ENCODE assay signal across 21 cellular contexts in genomic region chr18:57083485-57083884, GRCh38.
A peak's percentile ranks its signal among the peaks of the same experiment; 100 is the strongest.
DNase-seq lines count a peak whose midpoint lies in the region; ATAC-seq and TF ChIP-seq lines count a peak whose summit lies in the region.
"Had no signal": no experiment of that assay in that cellular context is flagged by ENCODE, and none has a peak within 500 bp of the region (broad histone marks: within the 10 kb centered on the region; RNA-seq: fewer than 3 reads in every experiment).

No MANE protein-coding gene starts in this region.

- peak overlapping the region in 2 of 3 donors; percentile 17 to 74 for H3K27ac Mint-ChIP-seq in CD4-positive, CD25-positive, alpha-beta regulatory T cell

- no peaks in the 10 kb centered on the region for H3K9me3 ChIP-seq in CD4-positive, CD25-positive, alpha-beta regulatory T cell (ENCODE audit: control insufficient read depth in 2 of 2, low read length in 2 of 2)
- H3K9me3 ChIP-seq in OCI-LY3 (ENCODE audit: insufficient read depth, low read length) (peaks cover 33% of the 10 kb centered on the region; the same call in 1 of the 2 replicates), iPS-18c (ENCODE audit: control insufficient read depth, insufficient read depth, low read length) (no peaks in the 10 kb centered on the region), SK-N-SH (no peaks in the 10 kb centered on the region), BE2C (no peaks in the 10 kb centered on the region)
- H3K9me3 ChIP-seq: HAP-1 had no signal

- peaks cover 4% of the 10 kb centered on the region for H3K27me3 Mint-ChIP-seq in CD4-positive, CD25-positive, alpha-beta regulatory T cell

- CTCF ChIA-PET in SK-N-SH (lab: Yijun Ruan, JAX) = no interaction called here

- no peaks in the 10 kb centered on the region for H3K36me3 ChIP-seq in CD4-positive, CD25-positive, alpha-beta regulatory T cell (ENCODE audit: control insufficient read depth, insufficient read depth, low read length)
- H3K36me3 ChIP-seq in OCI-LY3 (replicated peaks; ENCODE audit: low read depth, low read length) (peaks cover 41% of the 10 kb centered on the region), SK-N-SH (replicated peaks in 1 of 2; ENCODE audit: control insufficient read depth in 1 of 2, insufficient read depth in 2 of 2, low read length in 1 of 2) (no peaks in the 10 kb centered on the region), BE2C (no peaks in the 10 kb centered on the region)
- H3K36me3 ChIP-seq: HAP-1 had no signal

- H2AFZ ChIP-seq in OCI-LY3 (ENCODE audit: low read depth, low read length) (no peak overlapping the region), SK-N-SH (ENCODE audit: low read depth) (no peak overlapping the region)
- H2AFZ ChIP-seq: GM23248 had no signal

- no peak overlapping the region for H3K27ac ChIP-seq in CD4-positive, CD25-positive, alpha-beta regulatory T cell (ENCODE audit: insufficient read depth, low read length, poor library complexity, severe bottlenecking)
- peak overlapping the region; percentile 90 for H3K27ac ChIP-seq in OCI-LY3 (ENCODE audit: low read length)
- H3K27ac ChIP-seq in foreskin keratinocyte = no peak overlapping the region
- H3K27ac ChIP-seq in SK-N-SH (ENCODE audit: low read depth in 2 of 2, low read length in 1 of 2) = no peak overlapping the region
- H3K27ac ChIP-seq: C4-2B, GM23248, KMS-11 had no signal

- DNase-seq in CD4-positive, CD25-positive, alpha-beta regulatory T cell = no peak
- no peak for DNase-seq in foreskin keratinocyte
- DNase-seq in GM20000 (ENCODE audit: low spot score) = no peak
- no peak for DNase-seq in SK-N-SH
- no peak for DNase-seq in BE2C
- DNase-seq: 8988T, DMS53, EL, GM23248, NCI-H1105 treated with DMSO at 0.1 percent for 48 hours, NCI-H2029 treated with DMSO at 0.1 percent for 48 hours, NCI-H226, NCI-H524, NCI-H82, Right ventricle myocardium superior had no signal

- no peak overlapping the region for H3K4me3 ChIP-seq in CD4-positive, CD25-positive, alpha-beta regulatory T cell (ENCODE audit: low read depth, low read length)
- H3K4me3 ChIP-seq in OCI-LY3 (ENCODE audit: low read length) (peak overlapping the region; percentile 72), iPS-18c (ENCODE audit: insufficient read depth, low read depth, low read length) (0 out of 2 replicates have a peak overlapping the region, but pooled peaks have one; percentile 2), SK-N-SH (ENCODE audit: low read depth in 2 of 2, low read length in 1 of 2) (no peak overlapping the region; a peak in 1 of 4 replicates), BE2C (ENCODE audit: low read depth, low read length) (no peak overlapping the region)
- H3K4me3 ChIP-seq: GM23248, HAP-1 had no signal

- H3F3A ChIP-seq in SK-N-SH (replicated peaks; ENCODE audit: insufficient read depth) = no peaks in the 10 kb centered on the region

- H3K9ac ChIP-seq in OCI-LY3 (ENCODE audit: low read length) (peak overlapping the region; percentile 85; the same call in 1 of the 2 replicates), SK-N-SH (no peak overlapping the region)
- H3K9ac ChIP-seq: GM23248, KMS-11 had no signal

- H4K20me1 ChIP-seq in OCI-LY3 (ENCODE audit: insufficient read depth, low read length) (no peaks in the 10 kb centered on the region), SK-N-SH (ENCODE audit: insufficient read depth) (no peaks in the 10 kb centered on the region)

- peaks cover 0 to 41% (median 23%) of the 10 kb centered on the region in 4 donors for H3K4me1 Mint-ChIP-seq in CD4-positive, CD25-positive, alpha-beta regulatory T cell

- peaks cover 0 to 4% (median 1%) of the 10 kb centered on the region in 7 donors for H3K9me3 Mint-ChIP-seq in CD4-positive, CD25-positive, alpha-beta regulatory T cell

- TF ChIP-seq RAD21 in SK-N-SH (IDR thresholded peaks at IDR 0.05; ENCODE audit: low read length) = no peak

- H3K4me2 ChIP-seq in OCI-LY3 (ENCODE audit: low read length) = peak overlapping the region; percentile 94
- H3K4me2 ChIP-seq in SK-N-SH = no peak overlapping the region
- H3K4me2 ChIP-seq: KMS-11 had no signal

- no peak overlapping the region for H3K4me3 Mint-ChIP-seq in CD4-positive, CD25-positive, alpha-beta regulatory T cell

- H3K79me2 ChIP-seq in OCI-LY3 (ENCODE audit: low read length) (no peaks in the 10 kb centered on the region), SK-N-SH (ENCODE audit: insufficient read depth) (no peaks in the 10 kb centered on the region)

- no peak for ATAC-seq in CD4-positive, CD25-positive, alpha-beta regulatory T cell (ENCODE audit: low read depth in 2 of 2)
- ATAC-seq in GM18861 (IDR thresholded peaks at IDR 0.05; ENCODE audit: unreplicated experiment) (peak; percentile 23), foreskin keratinocyte (no peak)

- no peak for TF ChIP-seq CTCF in OCI-LY3 (IDR thresholded peaks at IDR 0.05; ENCODE audit: low read depth, low read length)
- no peak for TF ChIP-seq CTCF in foreskin keratinocyte (conservative IDR thresholded peaks at IDR 0.05)
- TF ChIP-seq CTCF in GM20000 (IDR thresholded peaks at IDR 0.05; ENCODE audit: extremely low read depth, missing control alignments) = no peak
- TF ChIP-seq CTCF in SK-N-SH (IDR thresholded peaks at IDR 0.05) = no peak
- TF ChIP-seq CTCF in BE2C (IDR thresholded peaks at IDR 0.05; ENCODE audit: low read depth, low read length) = no peak

- no peaks in the 10 kb centered on the region for H3K36me3 Mint-ChIP-seq in CD4-positive, CD25-positive, alpha-beta regulatory T cell

- H3K27me3 ChIP-seq in CD4-positive, CD25-positive, alpha-beta regulatory T cell (ENCODE audit: control insufficient read depth, insufficient read depth, low read length) = no peaks in the 10 kb centered on the region
- H3K27me3 ChIP-seq in OCI-LY3 (ENCODE audit: low read depth, low read length) (peaks cover 37% of the 10 kb centered on the region), foreskin keratinocyte (no peaks in the 10 kb centered on the region), SK-N-SH (ENCODE audit: insufficient read depth) (no peaks in the 10 kb centered on the region), BE2C (no peaks in the 10 kb centered on the region)

- 13% methylated on average over 2 of the region's 2 CpGs for WGBS in SK-N-SH (ENCODE audit: low lambda C conversion rate)

- POLR2A ChIA-PET in SK-N-SH (lab: Yijun Ruan, JAX) = no interaction called here

- no peaks in the 10 kb centered on the region for H3K9me2 ChIP-seq in SK-N-SH

- H3K4me1 ChIP-seq in CD4-positive, CD25-positive, alpha-beta regulatory T cell (ENCODE audit: control insufficient read depth, insufficient read depth, low read length, poor library complexity, severe bottlenecking) = peaks cover 21% of the 10 kb centered on the region
- H3K4me1 ChIP-seq in OCI-LY3 (ENCODE audit: low read length) = peaks cover 98% of the 10 kb centered on the region
- peaks cover 6% of the 10 kb centered on the region for H3K4me1 ChIP-seq in foreskin keratinocyte
- H3K4me1 ChIP-seq in SK-N-SH (ENCODE audit: control insufficient read depth in 1 of 2, insufficient read depth in 2 of 2, low read depth in 1 of 2, low read length in 1 of 2) = no peaks in the 10 kb centered on the region
- H3K4me1 ChIP-seq in BE2C = no peaks in the 10 kb centered on the region

- TF ChIP-seq EP300 in SK-N-SH (IDR thresholded peaks at IDR 0.05; ENCODE audit: borderline replicate concordance in 1 of 2, low read depth in 1 of 2, low read length in 1 of 2) = no peak

TF ChIP-seq in SK-N-SH, 30 proteins besides CTCF, POLR2A, EP300 and RAD21:
- TF ChIP-seq, protein P1, sequence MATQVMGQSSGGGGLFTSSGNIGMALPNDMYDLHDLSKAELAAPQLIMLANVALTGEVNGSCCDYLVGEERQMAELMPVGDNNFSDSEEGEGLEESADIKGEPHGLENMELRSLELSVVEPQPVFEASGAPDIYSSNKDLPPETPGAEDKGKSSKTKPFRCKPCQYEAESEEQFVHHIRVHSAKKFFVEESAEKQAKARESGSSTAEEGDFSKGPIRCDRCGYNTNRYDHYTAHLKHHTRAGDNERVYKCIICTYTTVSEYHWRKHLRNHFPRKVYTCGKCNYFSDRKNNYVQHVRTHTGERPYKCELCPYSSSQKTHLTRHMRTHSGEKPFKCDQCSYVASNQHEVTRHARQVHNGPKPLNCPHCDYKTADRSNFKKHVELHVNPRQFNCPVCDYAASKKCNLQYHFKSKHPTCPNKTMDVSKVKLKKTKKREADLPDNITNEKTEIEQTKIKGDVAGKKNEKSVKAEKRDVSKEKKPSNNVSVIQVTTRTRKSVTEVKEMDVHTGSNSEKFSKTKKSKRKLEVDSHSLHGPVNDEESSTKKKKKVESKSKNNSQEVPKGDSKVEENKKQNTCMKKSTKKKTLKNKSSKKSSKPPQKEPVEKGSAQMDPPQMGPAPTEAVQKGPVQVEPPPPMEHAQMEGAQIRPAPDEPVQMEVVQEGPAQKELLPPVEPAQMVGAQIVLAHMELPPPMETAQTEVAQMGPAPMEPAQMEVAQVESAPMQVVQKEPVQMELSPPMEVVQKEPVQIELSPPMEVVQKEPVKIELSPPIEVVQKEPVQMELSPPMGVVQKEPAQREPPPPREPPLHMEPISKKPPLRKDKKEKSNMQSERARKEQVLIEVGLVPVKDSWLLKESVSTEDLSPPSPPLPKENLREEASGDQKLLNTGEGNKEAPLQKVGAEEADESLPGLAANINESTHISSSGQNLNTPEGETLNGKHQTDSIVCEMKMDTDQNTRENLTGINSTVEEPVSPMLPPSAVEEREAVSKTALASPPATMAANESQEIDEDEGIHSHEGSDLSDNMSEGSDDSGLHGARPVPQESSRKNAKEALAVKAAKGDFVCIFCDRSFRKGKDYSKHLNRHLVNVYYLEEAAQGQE (IDR thresholded peaks at IDR 0.05; ENCODE audit: low read depth, low read length) = no peak
- TF ChIP-seq YY1 (IDR thresholded peaks at IDR 0.05; ENCODE audit: low read depth) = no peak
- no peak for TF ChIP-seq FOSL2 (IDR thresholded peaks at IDR 0.05; ENCODE audit: borderline replicate concordance, low read depth)
- TF ChIP-seq RCOR1 (IDR thresholded peaks at IDR 0.05; ENCODE audit: low read length) = no peak
- no peak for TF ChIP-seq FOXJ3 (CRISPR knock-in tag; IDR thresholded peaks at IDR 0.05)
- no peak for TF ChIP-seq CHD2 (IDR thresholded peaks at IDR 0.05; ENCODE audit: low read length, partially characterized antibody)
- TF ChIP-seq TEAD4 (IDR thresholded peaks at IDR 0.05; ENCODE audit: borderline replicate concordance, insufficient read depth) = no peak
- no peak for TF ChIP-seq SIN3A (IDR thresholded peaks at IDR 0.05; ENCODE audit: borderline replicate concordance, low read depth, low read length)
- TF ChIP-seq SMC3 (IDR thresholded peaks at IDR 0.05; ENCODE audit: low read depth, low read length) = no peak
- no peak for TF ChIP-seq NRF1 (IDR thresholded peaks at IDR 0.05; ENCODE audit: low read depth, low read length)
- no peak for TF ChIP-seq TAF1 (IDR thresholded peaks at IDR 0.05; ENCODE audit: borderline replicate concordance, low read depth, low read length)
- TF ChIP-seq, protein P2, sequence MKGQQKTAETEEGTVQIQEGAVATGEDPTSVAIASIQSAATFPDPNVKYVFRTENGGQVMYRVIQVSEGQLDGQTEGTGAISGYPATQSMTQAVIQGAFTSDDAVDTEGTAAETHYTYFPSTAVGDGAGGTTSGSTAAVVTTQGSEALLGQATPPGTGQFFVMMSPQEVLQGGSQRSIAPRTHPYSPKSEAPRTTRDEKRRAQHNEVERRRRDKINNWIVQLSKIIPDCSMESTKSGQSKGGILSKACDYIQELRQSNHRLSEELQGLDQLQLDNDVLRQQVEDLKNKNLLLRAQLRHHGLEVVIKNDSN (IDR thresholded peaks at IDR 0.05; ENCODE audit: borderline replicate concordance, low read depth) = no peak
TF ChIP-seq in SK-N-SH: peak in this region for 0.

Comparison
In these comparisons a context has a peak if more than half of its experiments do, and no peak if none do; other contexts are left out.
1. H3K4me3 ChIP-seq: peak in OCI-LY3 (single experiment) and iPS-18c (single experiment); none in CD4-positive, CD25-positive, alpha-beta regulatory T cell (single experiment), SK-N-SH (0 of 2) and BE2C (single experiment).